ENCODE assay signal across 1 cellular context in genomic region chr19:38090561-38090960, GRCh38.
TF ChIP-seq lines count a peak whose summit lies in the region.

No MANE protein-coding gene starts in this region.

TF ChIP-seq in HepG2, 621 proteins besides CTCF, POLR2A, EP300 and RAD21 (continued from another document):
- no peak for TF ChIP-seq PRDM15 (CRISPR knock-in tag; IDR thresholded peaks at IDR 0.05)
- no peak for TF ChIP-seq MXD1 (CRISPR knock-in tag; IDR thresholded peaks at IDR 0.05)
- TF ChIP-seq MEIS1 (CRISPR knock-in tag; IDR thresholded peaks at IDR 0.05; ENCODE audit: borderline replicate concordance): no peak
